Comparison of ENCODE assay signal across 1 cellular context in genomic region chr2:235979753-235980459, GRCh38.
TF ChIP-seq lines count a peak whose summit lies in the region.

No MANE protein-coding gene starts in this region.

TF ChIP-seq in GM23338, 12 proteins besides CTCF, POLR2A, EP300 and RAD21 (continued from another document):
- TF ChIP-seq, protein P1, sequence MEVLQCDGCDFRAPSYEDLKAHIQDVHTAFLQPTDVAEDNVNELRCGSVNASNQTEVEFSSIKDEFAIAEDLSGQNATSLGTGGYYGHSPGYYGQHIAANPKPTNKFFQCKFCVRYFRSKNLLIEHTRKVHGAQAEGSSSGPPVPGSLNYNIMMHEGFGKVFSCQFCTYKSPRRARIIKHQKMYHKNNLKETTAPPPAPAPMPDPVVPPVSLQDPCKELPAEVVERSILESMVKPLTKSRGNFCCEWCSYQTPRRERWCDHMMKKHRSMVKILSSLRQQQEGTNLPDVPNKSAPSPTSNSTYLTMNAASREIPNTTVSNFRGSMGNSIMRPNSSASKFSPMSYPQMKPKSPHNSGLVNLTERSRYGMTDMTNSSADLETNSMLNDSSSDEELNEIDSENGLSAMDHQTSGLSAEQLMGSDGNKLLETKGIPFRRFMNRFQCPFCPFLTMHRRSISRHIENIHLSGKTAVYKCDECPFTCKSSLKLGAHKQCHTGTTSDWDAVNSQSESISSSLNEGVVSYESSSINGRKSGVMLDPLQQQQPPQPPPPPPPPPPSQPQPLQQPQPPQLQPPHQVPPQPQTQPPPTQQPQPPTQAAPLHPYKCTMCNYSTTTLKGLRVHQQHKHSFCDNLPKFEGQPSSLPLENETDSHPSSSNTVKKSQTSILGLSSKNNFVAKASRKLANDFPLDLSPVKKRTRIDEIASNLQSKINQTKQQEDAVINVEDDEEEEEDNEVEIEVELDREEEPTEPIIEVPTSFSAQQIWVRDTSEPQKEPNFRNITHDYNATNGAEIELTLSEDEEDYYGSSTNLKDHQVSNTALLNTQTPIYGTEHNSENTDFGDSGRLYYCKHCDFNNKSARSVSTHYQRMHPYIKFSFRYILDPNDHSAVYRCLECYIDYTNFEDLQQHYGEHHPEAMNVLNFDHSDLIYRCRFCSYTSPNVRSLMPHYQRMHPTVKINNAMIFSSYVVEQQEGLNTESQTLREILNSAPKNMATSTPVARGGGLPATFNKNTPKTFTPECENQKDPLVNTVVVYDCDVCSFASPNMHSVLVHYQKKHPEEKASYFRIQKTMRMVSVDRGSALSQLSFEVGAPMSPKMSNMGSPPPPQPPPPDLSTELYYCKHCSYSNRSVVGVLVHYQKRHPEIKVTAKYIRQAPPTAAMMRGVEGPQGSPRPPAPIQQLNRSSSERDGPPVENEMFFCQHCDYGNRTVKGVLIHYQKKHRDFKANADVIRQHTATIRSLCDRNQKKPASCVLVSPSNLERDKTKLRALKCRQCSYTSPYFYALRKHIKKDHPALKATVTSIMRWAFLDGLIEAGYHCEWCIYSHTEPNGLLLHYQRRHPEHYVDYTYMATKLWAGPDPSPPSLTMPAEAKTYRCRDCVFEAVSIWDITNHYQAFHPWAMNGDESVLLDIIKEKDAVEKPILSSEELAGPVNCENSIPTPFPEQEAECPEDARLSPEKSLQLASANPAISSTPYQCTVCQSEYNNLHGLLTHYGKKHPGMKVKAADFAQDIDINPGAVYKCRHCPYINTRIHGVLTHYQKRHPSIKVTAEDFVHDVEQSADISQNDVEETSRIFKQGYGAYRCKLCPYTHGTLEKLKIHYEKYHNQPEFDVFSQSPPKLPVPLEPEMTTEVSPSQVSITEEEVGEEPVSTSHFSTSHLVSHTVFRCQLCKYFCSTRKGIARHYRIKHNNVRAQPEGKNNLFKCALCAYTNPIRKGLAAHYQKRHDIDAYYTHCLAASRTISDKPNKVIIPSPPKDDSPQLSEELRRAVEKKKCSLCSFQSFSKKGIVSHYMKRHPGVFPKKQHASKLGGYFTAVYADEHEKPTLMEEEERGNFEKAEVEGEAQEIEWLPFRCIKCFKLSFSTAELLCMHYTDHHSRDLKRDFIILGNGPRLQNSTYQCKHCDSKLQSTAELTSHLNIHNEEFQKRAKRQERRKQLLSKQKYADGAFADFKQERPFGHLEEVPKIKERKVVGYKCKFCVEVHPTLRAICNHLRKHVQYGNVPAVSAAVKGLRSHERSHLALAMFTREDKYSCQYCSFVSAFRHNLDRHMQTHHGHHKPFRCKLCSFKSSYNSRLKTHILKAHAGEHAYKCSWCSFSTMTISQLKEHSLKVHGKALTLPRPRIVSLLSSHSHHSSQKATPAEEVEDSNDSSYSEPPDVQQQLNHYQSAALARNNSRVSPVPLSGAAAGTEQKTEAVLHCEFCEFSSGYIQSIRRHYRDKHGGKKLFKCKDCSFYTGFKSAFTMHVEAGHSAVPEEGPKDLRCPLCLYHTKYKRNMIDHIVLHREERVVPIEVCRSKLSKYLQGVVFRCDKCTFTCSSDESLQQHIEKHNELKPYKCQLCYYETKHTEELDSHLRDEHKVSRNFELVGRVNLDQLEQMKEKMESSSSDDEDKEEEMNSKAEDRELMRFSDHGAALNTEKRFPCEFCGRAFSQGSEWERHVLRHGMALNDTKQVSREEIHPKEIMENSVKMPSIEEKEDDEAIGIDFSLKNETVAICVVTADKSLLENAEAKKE (CRISPR knock-in tag; IDR thresholded peaks at IDR 0.05) = no peak
- TF ChIP-seq ZNF114 (CRISPR knock-in tag; IDR thresholded peaks at IDR 0.05) (no peak), EZH2 (IDR thresholded peaks at IDR 0.05; ENCODE audit: low read depth, unreplicated experiment) (no peak), EZH2phosphoT487 (IDR thresholded peaks at IDR 0.05; ENCODE audit: unreplicated experiment) (no peak)
TF ChIP-seq in GM23338: peak in this region for 0.
